In genomic region chr10:103110407-103110806, GRCh38 we compare ENCODE assay signal across 17 cellular contexts.
DNase-seq lines count a peak whose midpoint lies in the region; TF ChIP-seq lines count a peak whose summit lies in the region.
"Had no signal": no experiment of that assay in that cellular context is flagged by ENCODE, and none has a peak within 500 bp of the region (broad histone marks: within the 10 kb centered on the region; RNA-seq: fewer than 3 reads in every experiment).

No MANE protein-coding gene starts in this region.

- H3K4me3 ChIP-seq in Karpas-422 (ENCODE audit: low read length) (peak overlapping the region; percentile 62; the same call in 1 of the 2 replicates), coronary artery (no peak overlapping the region), neural progenitor cell (no peak overlapping the region), thyroid gland (replicated peaks in 1 of 3) (no peak overlapping the region), BE2C (ENCODE audit: low read depth, low read length) (no peak overlapping the region)
- H3K4me3 ChIP-seq: Peyer's patch had no signal

- peaks cover 10% of the 10 kb centered on the region for H3K36me3 Mint-ChIP-seq in neural progenitor cell

- peaks cover 7% of the 10 kb centered on the region; the same call in 1 of the 2 replicates for H3K36me3 ChIP-seq in Karpas-422 (ENCODE audit: insufficient read depth, low read length)
- no peaks in the 10 kb centered on the region for H3K36me3 ChIP-seq in neural progenitor cell
- H3K36me3 ChIP-seq in thyroid gland, result no peaks in the 10 kb centered on the region
- H3K36me3 ChIP-seq in BE2C, result no peaks in the 10 kb centered on the region
- H3K36me3 ChIP-seq: Peyer's patch had no signal

- H3K27me3 Mint-ChIP-seq in neural progenitor cell (ENCODE audit: insufficient read depth, low read depth), result no peaks in the 10 kb centered on the region
- H3K27me3 Mint-ChIP-seq: activated CD4-positive, alpha-beta T cell treated with anti-CD3 and anti-CD28 coated beads for 36 hours had no signal

- peak overlapping the region; percentile 94 for H3K27ac ChIP-seq in Karpas-422 (ENCODE audit: low read length)
- H3K27ac ChIP-seq in coronary artery, result peak overlapping the region; percentile 60 to 77
- H3K27ac ChIP-seq in neural progenitor cell, result peak overlapping the region; percentile 57
- peak overlapping the region; percentile 69 to 89 (median 82) for H3K27ac ChIP-seq in thyroid gland

- H3K4me3 Mint-ChIP-seq in neural progenitor cell, result no peak overlapping the region
- H3K4me3 Mint-ChIP-seq: activated CD4-positive, alpha-beta T cell treated with anti-CD3 and anti-CD28 coated beads for 36 hours had no signal

- no peaks in the 10 kb centered on the region for H3K27me3 ChIP-seq in Karpas-422 (ENCODE audit: low read length)
- H3K27me3 ChIP-seq in neural progenitor cell, result no peaks in the 10 kb centered on the region
- no peaks in the 10 kb centered on the region for H3K27me3 ChIP-seq in thyroid gland
- H3K27me3 ChIP-seq in BE2C, result no peaks in the 10 kb centered on the region
- H3K27me3 ChIP-seq: Peyer's patch had no signal

- peak overlapping the region; percentile 59 for H3K9ac ChIP-seq in Karpas-422 (ENCODE audit: low read length)
- no peak overlapping the region for H3K9ac ChIP-seq in neural progenitor cell

- TF ChIP-seq CTCF in coronary artery (IDR thresholded peaks at IDR 0.05), result no peak
- TF ChIP-seq CTCF in neural progenitor cell (IDR thresholded peaks at IDR 0.05), result no peak
- TF ChIP-seq CTCF in thyroid gland (IDR thresholded peaks at IDR 0.05), result no peak
- TF ChIP-seq CTCF in BE2C (IDR thresholded peaks at IDR 0.05; ENCODE audit: low read depth, low read length), result no peak

- intact Hi-C loops in thyroid gland (cut with DNase I), result no loop called here

- H4K20me1 ChIP-seq in Karpas-422 (ENCODE audit: insufficient read depth, low read depth, low read length) (no peaks in the 10 kb centered on the region), neural progenitor cell (ENCODE audit: low read depth) (no peaks in the 10 kb centered on the region)

- H3K9me3 Mint-ChIP-seq in neural progenitor cell, result no peaks in the 10 kb centered on the region

- peak overlapping the region; percentile 85 for H3K4me2 ChIP-seq in Karpas-422 (ENCODE audit: low read depth, low read length, poor library complexity, severe bottlenecking)
- no peak overlapping the region for H3K4me2 ChIP-seq in neural progenitor cell

- TF ChIP-seq POLR2A in thyroid gland (IDR thresholded peaks at IDR 0.05), result no peak

- H2AFZ ChIP-seq in Karpas-422 (ENCODE audit: low read length) (no peak overlapping the region), neural progenitor cell (replicated peaks) (no peak overlapping the region)

- DNase-seq in Karpas-422, result no peak
- DNase-seq in coronary artery (ENCODE audit: low spot score), result no peak
- no peak for DNase-seq in neural progenitor cell (ENCODE audit: low spot score)
- DNase-seq in thyroid gland, result no peak
- DNase-seq in ureter (ENCODE audit: low spot score), result no peak
- no peak for DNase-seq in NCI-H446 (lab: John Stamatoyannopoulos, UW)
- no peak for DNase-seq in BE2C
- no peak for DNase-seq in Kasumi-1 (lab: John Stamatoyannopoulos, UW)
- DNase-seq: activated CD4-positive, alpha-beta T cell treated with anti-CD3 and anti-CD28 coated beads for 36 hours; activated CD8-positive, alpha-beta memory T cell treated with anti-CD3 and anti-CD28 coated beads, Interleukin-2, amount 50 U/mL, for 4 hours; dermis blood vessel endothelial cell; GF-D8; NCI-H1105; NCI-H748 treated with DMSO at 0.1 percent for 48 hours; Peyer's patch; right cardiac atrium; stimulated activated CD4-positive, alpha-beta T cell treated with anti-CD3 and anti-CD28 coated beads, Interleukin-1b, Interleukin-23, amount 100 ng/mL, for 48 hours had no signal

- H3K79me2 ChIP-seq in Karpas-422 (ENCODE audit: low read length) (peaks cover 83% of the 10 kb centered on the region), neural progenitor cell (ENCODE audit: low read depth) (peaks cover 2% of the 10 kb centered on the region)

- peaks cover 6% of the 10 kb centered on the region for H3K4me1 Mint-ChIP-seq in neural progenitor cell

- no peak overlapping the region for H3K27ac Mint-ChIP-seq in neural progenitor cell
- H3K27ac Mint-ChIP-seq: activated CD4-positive, alpha-beta T cell treated with anti-CD3 and anti-CD28 coated beads for 36 hours had no signal

- H3K4me1 ChIP-seq in Karpas-422 (ENCODE audit: low read length) (peaks cover 69% of the 10 kb centered on the region), neural progenitor cell (peaks cover 19% of the 10 kb centered on the region), thyroid gland (peaks cover 39 to 60% of the 10 kb centered on the region in 2 donors), BE2C (no peaks in the 10 kb centered on the region)

- H3K9me3 ChIP-seq in Karpas-422 (ENCODE audit: low read length) (no peaks in the 10 kb centered on the region), neural progenitor cell (ENCODE audit: low read depth) (no peaks in the 10 kb centered on the region), thyroid gland (no peaks in the 10 kb centered on the region), BE2C (no peaks in the 10 kb centered on the region)
- H3K9me3 ChIP-seq: Peyer's patch had no signal

- H3K9me2 ChIP-seq in Karpas-422 (replicated peaks; ENCODE audit: insufficient read depth, low read length), result no peaks in the 10 kb centered on the region

- no peaks in the 10 kb centered on the region for H3F3A ChIP-seq in neural progenitor cell (ENCODE audit: low read depth)
